ENCODE assay signal across 1 cellular context in genomic region chr1:248810000-248810726, GRCh38.
TF ChIP-seq lines count a peak whose summit lies in the region.

No MANE protein-coding gene starts in this region.

TF ChIP-seq in SK-N-SH, 30 proteins besides CTCF, POLR2A, EP300 and RAD21:
- TF ChIP-seq ELF1 (IDR thresholded peaks at IDR 0.05) = no peak
- TF ChIP-seq CHD2 (IDR thresholded peaks at IDR 0.05; ENCODE audit: low read length, partially characterized antibody) = no peak
- TF ChIP-seq, protein P1, sequence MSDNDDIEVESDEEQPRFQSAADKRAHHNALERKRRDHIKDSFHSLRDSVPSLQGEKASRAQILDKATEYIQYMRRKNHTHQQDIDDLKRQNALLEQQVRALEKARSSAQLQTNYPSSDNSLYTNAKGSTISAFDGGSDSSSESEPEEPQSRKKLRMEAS (IDR thresholded peaks at IDR 0.05; ENCODE audit: low read depth) = no peak
- TF ChIP-seq RXRA (IDR thresholded peaks at IDR 0.05; ENCODE audit: borderline replicate concordance, low read depth) = no peak
- TF ChIP-seq JUND (IDR thresholded peaks at IDR 0.05) = no peak
TF ChIP-seq in SK-N-SH: peak in this region for 0.
